Comparison of ENCODE assay signal across 16 cellular contexts in genomic region chr7:104124893-104125292, GRCh38.
DNase-seq lines count a peak whose midpoint lies in the region; ATAC-seq and TF ChIP-seq lines count a peak whose summit lies in the region.
"Had no signal": no experiment of that assay in that cellular context is flagged by ENCODE, and none has a peak within 500 bp of the region (broad histone marks: within the 10 kb centered on the region; RNA-seq: fewer than 3 reads in every experiment).

No MANE protein-coding gene starts in this region.

- H3K4me1 Mint-ChIP-seq in HFFc6 (ENCODE audit: low read depth), result peaks cover 24% of the 10 kb centered on the region
- H3K4me1 Mint-ChIP-seq: B cell; CD4-positive, alpha-beta memory T cell; IgD-negative memory B cell had no signal

- H3K27me3 Mint-ChIP-seq in HFFc6 (ENCODE audit: insufficient read depth), result no peaks in the 10 kb centered on the region
- H3K27me3 Mint-ChIP-seq: B cell; CD4-positive, alpha-beta memory T cell; IgD-negative memory B cell had no signal

- POLR2A ChIA-PET in RWPE1 (lab: Yijun Ruan, JAX; ENCODE audit: low non-redundant PET), result no interaction called here

- H3K36me3 Mint-ChIP-seq in HFFc6 (ENCODE audit: low read depth), result peaks cover 17% of the 10 kb centered on the region

- H3K4me1 ChIP-seq in heart left ventricle, result no peaks in the 10 kb centered on the region

- H3K36me3 ChIP-seq in heart left ventricle, result peaks cover 0 to 45% (median 26%) of the 10 kb centered on the region in 9 donors

- H3K4me3 ChIP-seq in heart left ventricle, result no peak overlapping the region

- 74 to 97% (median 88%) methylated on average over 3 of the region's 3 CpGs for WGBS in heart left ventricle, 4 donors

- TF ChIP-seq CTCF in C4-2B (conservative IDR thresholded peaks at IDR 0.05), result no peak
- no peak for TF ChIP-seq CTCF in HFFc6 (IDR thresholded peaks at IDR 0.05)
- no peak for TF ChIP-seq CTCF in VCaP (conservative IDR thresholded peaks at IDR 0.05)
- TF ChIP-seq CTCF in RWPE1 (conservative IDR thresholded peaks at IDR 0.05; ENCODE audit: low read depth), result no peak
- TF ChIP-seq CTCF in heart left ventricle (IDR thresholded peaks at IDR 0.05), result no peak

- DNase-seq in HFFc6 (no peak), NCI-H82 treated with DMSO at 0.1 percent for 48 hours (lab: John Stamatoyannopoulos, UW; ENCODE audit: unreplicated experiment) (peak; percentile 75), RWPE1 (ENCODE audit: low spot score) (no peak), left lobe of liver (ENCODE audit: low spot score) (no peak), heart left ventricle (no peak)
- DNase-seq: Calu3; CD4-positive, alpha-beta memory T cell; GDM1; GOT3; H7; KBM-7 had no signal

- ATAC-seq in left lobe of liver (no peak), heart left ventricle (no peak)
- ATAC-seq: HCT116 had no signal

- no peaks in the 10 kb centered on the region for H3K9me3 Mint-ChIP-seq in HFFc6

- peak overlapping the region; percentile 18; the same call in 1 of the 2 replicates for H3K27ac ChIP-seq in C4-2B
- peak overlapping the region; percentile 75 for H3K27ac ChIP-seq in VCaP
- H3K27ac ChIP-seq in RWPE1, result no peak overlapping the region
- no peak overlapping the region for H3K27ac ChIP-seq in heart left ventricle

- H3K9me3 ChIP-seq in heart left ventricle, result peaks cover 0 to 6% (median 0%) of the 10 kb centered on the region in 12 donors

- CTCF ChIA-PET in RWPE1 (lab: Yijun Ruan, JAX), result interaction anchor here (0.6 kb wide), 1 partner anchor 1235 kb away, joined by 3 read pairs; no protein-coding TSS in a partner anchor

- H3K4me3 Mint-ChIP-seq in HFFc6, result no peak overlapping the region
- H3K4me3 Mint-ChIP-seq: B cell; CD4-positive, alpha-beta memory T cell; IgD-negative memory B cell had no signal

- TF ChIP-seq POLR2A in heart left ventricle (IDR thresholded peaks at IDR 0.05), result no peak

- H3K27me3 ChIP-seq in heart left ventricle, result no peaks in the 10 kb centered on the region

- H3K27ac Mint-ChIP-seq in HFFc6, result peak overlapping the region; percentile 17; the same call in 1 of the 2 replicates
- H3K27ac Mint-ChIP-seq: B cell; CD4-positive, alpha-beta memory T cell; IgD-negative memory B cell had no signal

- intact Hi-C loops in heart left ventricle (cut with DNase I), result no loop called here

Comparison
In these comparisons a context has a peak if more than half of its experiments do, and no peak if none do; other contexts are left out.
1. H3K27ac ChIP-seq: peak in C4-2B (single experiment) and VCaP (single experiment); none in RWPE1 (single experiment) and heart left ventricle (0 of 12).